ENCODE assay signal across 8 cellular contexts in genomic region chr19:45717131-45717982, GRCh38. TPM values are rescaled to one million over a fixed set of nuclear protein-coding genes. Genes with fewer than 3 reads are reported as not detected.
DNase-seq lines count a peak whose midpoint lies in the region; ATAC-seq, FAIRE-seq and TF ChIP-seq lines count a peak whose summit lies in the region.

No MANE protein-coding gene starts in this region.

- no peaks in the 10 kb centered on the region for H3K27me3 ChIP-seq in BE2C

- peak; percentile 91 for FAIRE-seq in colon (lab: Jason Lieb, UNC)

- H3K36me3 ChIP-seq in BE2C = peaks cover 12% of the 10 kb centered on the region

- no peaks in the 10 kb centered on the region; the same call in 1 of the 2 replicates for H3K4me1 ChIP-seq in BE2C

- ATAC-seq in HG03457 (IDR thresholded peaks at IDR 0.05; ENCODE audit: unreplicated experiment) = peak; percentile 74

- H3K9me3 ChIP-seq in BE2C = no peaks in the 10 kb centered on the region

- 0 out of 2 replicates have a peak, but pooled peaks have one; percentile 15 for TF ChIP-seq CTCF in BE2C (IDR thresholded peaks at IDR 0.05; ENCODE audit: low read depth, low read length)

- DNase-seq in BE2C = peak; percentile 99
- DNase-seq in GM19240 (ENCODE audit: insufficient read length, low spot score) = peak; percentile 99
- DNase-seq in NCI-H524 treated with DMSO at 0.1 percent for 48 hours (lab: John Stamatoyannopoulos, UW) = peak; percentile 92
- DNase-seq in activated CD4-positive, alpha-beta T cell treated with anti-CD3 and anti-CD28 coated beads for 48 hours = peak; percentile 99
- peak; percentile 97 for DNase-seq in kidney glomerular epithelial cell (lab: John Stamatoyannopoulos, UW)
- DNase-seq in stimulated activated CD4-positive, alpha-beta T cell treated with anti-CD3 and anti-CD28 coated beads, Interleukin-15, amount 100 ng/mL, for 48 hours (ENCODE audit: low read depth in 2 of 2) = peak; percentile 96 to 97

- peak overlapping the region; percentile 87 for H3K4me3 ChIP-seq in BE2C (ENCODE audit: low read depth, low read length)

RNA-seq across cellular contexts. Expression of gene FBXO46, which starts 13.3 kb away (rescaled TPM):
- polyA plus RNA-seq in BE2C (2012; ENCODE audit: insufficient read depth, insufficient read length, low read depth) = 10.9 TPM

RNA-seq across cellular contexts. Expression of gene MEIOSIN, which starts 15.9 kb away (rescaled TPM):
- 0.31 TPM for polyA plus RNA-seq in BE2C (2012; ENCODE audit: insufficient read depth, insufficient read length, low read depth)

RNA-seq across cellular contexts. Expression of gene QPCTL, which starts 24.9 kb away (rescaled TPM):
- 4.4 TPM for polyA plus RNA-seq in BE2C (2012; ENCODE audit: insufficient read depth, insufficient read length, low read depth)

RNA-seq across cellular contexts. Expression of gene SNRPD2, which starts 25.6 kb away (rescaled TPM):
- 1,335 TPM for polyA plus RNA-seq in BE2C (2012; ENCODE audit: insufficient read depth, insufficient read length, low read depth)

RNA-seq across cellular contexts. Expression of gene GIPR, which starts 49.3 kb away (rescaled TPM):
- 1.2 TPM for polyA plus RNA-seq in BE2C (2012; ENCODE audit: insufficient read depth, insufficient read length, low read depth)

Comparison
In these comparisons a context has a peak if more than half of its experiments do, and no peak if none do; other contexts are left out.
1. Peak in every context shown above with its lines: DNase-seq, ATAC-seq and H3K4me3 ChIP-seq.